Comparison of ENCODE assay signal across 1 cellular context in the genomic region with DNA sequence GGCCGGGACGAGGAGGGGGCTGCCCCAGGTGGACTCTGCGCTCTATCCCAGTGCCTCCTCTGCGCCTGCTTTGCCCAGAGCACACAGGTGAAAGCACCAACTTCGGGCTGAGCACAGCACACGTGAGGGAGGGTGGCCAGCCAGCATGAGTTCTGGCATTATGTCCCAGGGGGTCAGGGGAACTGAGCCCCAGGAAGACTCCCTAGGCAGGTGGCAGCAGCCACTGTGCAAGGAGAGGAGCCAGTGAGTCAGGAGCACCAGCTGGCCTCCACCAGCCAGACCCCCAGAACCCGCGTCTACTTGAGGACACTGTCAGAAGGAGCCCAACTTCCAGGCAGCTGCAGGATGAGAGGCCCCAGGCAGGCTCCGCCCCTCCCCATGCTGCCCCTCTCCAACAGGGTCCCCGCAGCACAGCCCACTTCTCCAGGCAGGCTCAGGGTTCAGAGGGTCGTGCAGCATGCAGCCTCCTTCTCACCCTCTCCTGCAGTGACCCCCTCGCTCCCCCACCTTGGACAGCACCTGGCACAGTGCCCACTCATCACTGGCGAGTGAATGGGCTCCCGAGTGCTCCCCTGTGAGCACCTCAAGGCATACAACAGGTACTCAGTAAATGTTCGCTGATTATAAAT.
TF ChIP-seq lines count a peak whose summit lies in the region.

No MANE protein-coding gene starts in this region.

TF ChIP-seq in K562, 482 proteins besides CTCF, POLR2A, EP300 and RAD21:
- TF ChIP-seq ZNF263 (CRISPR knock-in tag; IDR thresholded peaks at IDR 0.05; ENCODE audit: borderline replicate concordance) (peak; percentile 54), HDAC8 (tag; IDR thresholded peaks at IDR 0.05) (no peak), RBM39 (optimal IDR thresholded peaks at IDR 0.05; ENCODE audit: low read depth, low read length) (no peak), BRCA1 (IDR thresholded peaks at IDR 0.05) (no peak), BRCA1 (CRISPR knock-in tag; IDR thresholded peaks at IDR 0.05) (no peak), ZC3H4 (CRISPR knock-in tag; IDR thresholded peaks at IDR 0.05; ENCODE audit: borderline replicate concordance) (no peak), PML (IDR thresholded peaks at IDR 0.05; ENCODE audit: low read length) (no peak), CREM (IDR thresholded peaks at IDR 0.05; ENCODE audit: low read depth) (no peak), ZNF668 (CRISPR knock-in tag; IDR thresholded peaks at IDR 0.05) (no peak), ZMIZ1 (IDR thresholded peaks at IDR 0.05; ENCODE audit: low read depth in 2 of 2, low read length in 2 of 2) (no peak), SMAD4 (CRISPR knock-in tag; conservative IDR thresholded peaks at IDR 0.05) (no peak), ZNF174 (CRISPR knock-in tag; IDR thresholded peaks at IDR 0.05) (no peak), ZBTB5 (IDR thresholded peaks at IDR 0.05) (no peak), NFIC (IDR thresholded peaks at IDR 0.05) (peak; percentile 76), DNMT1 (IDR thresholded peaks at IDR 0.05) (no peak), HINFP (tag; conservative IDR thresholded peaks at IDR 0.05; ENCODE audit: low read depth) (no peak), HNRNPUL1 (IDR thresholded peaks at IDR 0.05; ENCODE audit: low read length) (no peak)
- TF ChIP-seq, protein P1, sequence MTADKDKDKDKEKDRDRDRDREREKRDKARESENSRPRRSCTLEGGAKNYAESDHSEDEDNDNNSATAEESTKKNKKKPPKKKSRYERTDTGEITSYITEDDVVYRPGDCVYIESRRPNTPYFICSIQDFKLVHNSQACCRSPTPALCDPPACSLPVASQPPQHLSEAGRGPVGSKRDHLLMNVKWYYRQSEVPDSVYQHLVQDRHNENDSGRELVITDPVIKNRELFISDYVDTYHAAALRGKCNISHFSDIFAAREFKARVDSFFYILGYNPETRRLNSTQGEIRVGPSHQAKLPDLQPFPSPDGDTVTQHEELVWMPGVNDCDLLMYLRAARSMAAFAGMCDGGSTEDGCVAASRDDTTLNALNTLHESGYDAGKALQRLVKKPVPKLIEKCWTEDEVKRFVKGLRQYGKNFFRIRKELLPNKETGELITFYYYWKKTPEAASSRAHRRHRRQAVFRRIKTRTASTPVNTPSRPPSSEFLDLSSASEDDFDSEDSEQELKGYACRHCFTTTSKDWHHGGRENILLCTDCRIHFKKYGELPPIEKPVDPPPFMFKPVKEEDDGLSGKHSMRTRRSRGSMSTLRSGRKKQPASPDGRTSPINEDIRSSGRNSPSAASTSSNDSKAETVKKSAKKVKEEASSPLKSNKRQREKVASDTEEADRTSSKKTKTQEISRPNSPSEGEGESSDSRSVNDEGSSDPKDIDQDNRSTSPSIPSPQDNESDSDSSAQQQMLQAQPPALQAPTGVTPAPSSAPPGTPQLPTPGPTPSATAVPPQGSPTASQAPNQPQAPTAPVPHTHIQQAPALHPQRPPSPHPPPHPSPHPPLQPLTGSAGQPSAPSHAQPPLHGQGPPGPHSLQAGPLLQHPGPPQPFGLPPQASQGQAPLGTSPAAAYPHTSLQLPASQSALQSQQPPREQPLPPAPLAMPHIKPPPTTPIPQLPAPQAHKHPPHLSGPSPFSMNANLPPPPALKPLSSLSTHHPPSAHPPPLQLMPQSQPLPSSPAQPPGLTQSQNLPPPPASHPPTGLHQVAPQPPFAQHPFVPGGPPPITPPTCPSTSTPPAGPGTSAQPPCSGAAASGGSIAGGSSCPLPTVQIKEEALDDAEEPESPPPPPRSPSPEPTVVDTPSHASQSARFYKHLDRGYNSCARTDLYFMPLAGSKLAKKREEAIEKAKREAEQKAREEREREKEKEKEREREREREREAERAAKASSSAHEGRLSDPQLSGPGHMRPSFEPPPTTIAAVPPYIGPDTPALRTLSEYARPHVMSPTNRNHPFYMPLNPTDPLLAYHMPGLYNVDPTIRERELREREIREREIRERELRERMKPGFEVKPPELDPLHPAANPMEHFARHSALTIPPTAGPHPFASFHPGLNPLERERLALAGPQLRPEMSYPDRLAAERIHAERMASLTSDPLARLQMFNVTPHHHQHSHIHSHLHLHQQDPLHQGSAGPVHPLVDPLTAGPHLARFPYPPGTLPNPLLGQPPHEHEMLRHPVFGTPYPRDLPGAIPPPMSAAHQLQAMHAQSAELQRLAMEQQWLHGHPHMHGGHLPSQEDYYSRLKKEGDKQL (CRISPR knock-in tag; IDR thresholded peaks at IDR 0.05; ENCODE audit: borderline replicate concordance): no peak
- TF ChIP-seq, protein P2, sequence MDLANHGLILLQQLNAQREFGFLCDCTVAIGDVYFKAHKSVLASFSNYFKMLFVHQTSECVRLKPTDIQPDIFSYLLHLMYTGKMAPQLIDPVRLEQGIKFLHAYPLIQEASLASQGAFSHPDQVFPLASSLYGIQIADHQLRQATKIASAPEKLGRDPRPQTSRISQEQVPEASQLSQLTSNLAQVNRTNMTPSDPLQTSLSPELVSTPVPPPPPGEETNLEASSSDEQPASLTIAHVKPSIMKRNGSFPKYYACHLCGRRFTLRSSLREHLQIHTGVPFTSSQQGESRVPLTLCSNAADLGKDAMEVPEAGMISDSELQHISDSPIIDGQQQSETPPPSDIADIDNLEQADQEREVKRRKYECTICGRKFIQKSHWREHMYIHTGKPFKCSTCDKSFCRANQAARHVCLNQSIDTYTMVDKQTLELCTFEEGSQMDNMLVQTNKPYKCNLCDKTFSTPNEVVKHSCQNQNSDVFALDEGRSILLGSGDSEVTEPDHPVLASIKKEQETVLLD (IDR thresholded peaks at IDR 0.05): no peak
TF ChIP-seq in K562: peak in this region for 2.
